ENCODE assay signal across 28 cellular contexts in genomic region chr20:53362736-53363135, GRCh38.
"Had no signal": no experiment of that assay in that cellular context is flagged by ENCODE, and none has a peak within 500 bp of the region (broad histone marks: within the 10 kb centered on the region; RNA-seq: fewer than 3 reads in every experiment).

No MANE protein-coding gene starts in this region.

- H3K4me3 ChIP-seq: ovary, psoas muscle, right lobe of liver, sigmoid colon, smooth muscle cell, spleen, suprapubic skin, testis, tibial artery, transverse colon, upper lobe of left lung, vagina had no signal

- H3K9me3 ChIP-seq: ovary, psoas muscle, right lobe of liver, sigmoid colon, spleen, suprapubic skin, testis, tibial artery, transverse colon, upper lobe of left lung, vagina had no signal

- H2AFZ ChIP-seq: parathyroid adenoma had no signal

- H3K27me3 ChIP-seq: ovary, right lobe of liver, sigmoid colon, spleen, suprapubic skin, testis, tibial artery, transverse colon, upper lobe of left lung, vagina had no signal

- H3K4me1 ChIP-seq: parathyroid adenoma, psoas muscle, right lobe of liver, sigmoid colon, spleen, testis, transverse colon, upper lobe of left lung, vagina had no signal

- H3K9ac ChIP-seq: parathyroid adenoma had no signal

- H3K4me2 ChIP-seq: smooth muscle cell had no signal

- DNase-seq: naive B cell; naive thymus-derived CD8-positive, alpha-beta T cell; occipital lobe; ovary; posterior cingulate gyrus; psoas muscle; right cardiac atrium; right lobe of liver; sigmoid colon; spleen; stimulated activated CD4-positive, alpha-beta T cell treated with anti-CD3 and anti-CD28 coated beads, Interleukin-12 subunit alpha, Interleukin-12 subunit beta, amount 100 ng/mL, for 4 hours; stimulated activated CD4-positive, alpha-beta T cell treated with anti-CD3 and anti-CD28 coated beads, Interleukin-1b, Interleukin-23, amount 100 ng/mL, for 48 hours; stimulated activated CD4-positive, alpha-beta T cell treated with anti-CD3 and anti-CD28 coated beads, Interleukin-4, amount 100 ng/mL, for 1 hour; stimulated activated CD4-positive, alpha-beta T cell treated with anti-CD3 and anti-CD28 coated beads, Interleukin-4, amount 100 ng/mL, for 4 hours; stimulated activated CD8-positive, alpha-beta memory T cell treated with anti-CD3 and anti-CD28 coated beads, Interleukin-4, amount 100 ng/mL, for 48 hours; stimulated activated naive CD4-positive, alpha-beta T cell; stimulated activated naive CD8-positive, alpha-beta T cell treated with anti-CD3 and anti-CD28 coated beads, Interleukin-15, amount 100 ng/mL, for 72 hours; stimulated activated naive CD8-positive, alpha-beta T cell treated with anti-CD3 and anti-CD28 coated beads, Interleukin-15, Interleukin-2, amounts not matched to agents 100 U/mL and 50 U/mL, for 24 hours; substantia nigra; testis; tibial artery; transverse colon had no signal

- FAIRE-seq: urothelium cell line had no signal

- H3K27ac ChIP-seq: ovary, parathyroid adenoma, psoas muscle, right lobe of liver, sigmoid colon, spleen, suprapubic skin, testis, tibial artery, transverse colon, upper lobe of left lung, vagina had no signal

- H3K36me3 ChIP-seq: ovary, right lobe of liver, sigmoid colon, spleen, suprapubic skin, tibial artery, transverse colon, upper lobe of left lung, vagina had no signal
